Comparison of ENCODE assay signal across 11 cellular contexts in genomic region chr15:59255647-59256380, GRCh38. TPM values are rescaled to one million over a fixed set of nuclear protein-coding genes. Genes with fewer than 3 reads are reported as not detected.
DNase-seq lines count a peak whose midpoint lies in the region; ATAC-seq and TF ChIP-seq lines count a peak whose summit lies in the region.
"Had no signal": no experiment of that assay in that cellular context is flagged by ENCODE, and none has a peak within 500 bp of the region (broad histone marks: within the 10 kb centered on the region; RNA-seq: fewer than 3 reads in every experiment).

No MANE protein-coding gene starts in this region.

- H3K36me3 Mint-ChIP-seq in immature natural killer cell (peaks cover 0 to 3% (median 0%) of the 10 kb centered on the region in 3 donors), nephron progenitor cell (ENCODE audit: low read depth) (peaks cover 10% of the 10 kb centered on the region)

- H3K27me3 Mint-ChIP-seq in immature natural killer cell (ENCODE audit: low read depth in 3 of 3) (peaks cover 0 to 3% (median 0%) of the 10 kb centered on the region in 3 donors), nephron progenitor cell (ENCODE audit: low read depth, poor library complexity) (no peaks in the 10 kb centered on the region)

- H3K4me3 Mint-ChIP-seq in immature natural killer cell (no peak overlapping the region), nephron progenitor cell (no peak overlapping the region)

- ATAC-seq in HG03196 (IDR thresholded peaks at IDR 0.05; ENCODE audit: unreplicated experiment), result no peak
- ATAC-seq in HG03280 (IDR thresholded peaks at IDR 0.05; ENCODE audit: unreplicated experiment), result no peak
- ATAC-seq: Right ventricle myocardium inferior had no signal

- H3K9me3 Mint-ChIP-seq in immature natural killer cell, result no peaks in the 10 kb centered on the region
- H3K9me3 Mint-ChIP-seq in nephron progenitor cell, result no peaks in the 10 kb centered on the region

- TF ChIP-seq CTCF in nephron progenitor cell (IDR thresholded peaks at IDR 0.05), result no peak

- peak overlapping the region in 3 of 6 donors; percentile 3 to 71 (median 11) for H3K27ac Mint-ChIP-seq in immature natural killer cell
- no peak overlapping the region for H3K27ac Mint-ChIP-seq in nephron progenitor cell

- H3K4me1 Mint-ChIP-seq in immature natural killer cell (peaks cover 14 to 18% of the 10 kb centered on the region in 2 donors), nephron progenitor cell (no peaks in the 10 kb centered on the region)

- DNase-seq in stimulated activated CD4-positive, alpha-beta T cell treated with anti-CD3 and anti-CD28 coated beads, Interleukin-1b, Interleukin-23, amount 100 ng/mL, for 48 hours, result peak; percentile 29
- no peak for DNase-seq in stimulated activated CD4-positive, alpha-beta T cell treated with anti-CD3 and anti-CD28 coated beads, Interleukin-4, amount 100 ng/mL, for 1 hour
- DNase-seq in T-helper 2 cell, result peak in 3 of 5 experiments; percentile 9 to 97 (median 22)
- peak; percentile 15 to 43 (median 38) for DNase-seq in immature natural killer cell
- no peak for DNase-seq in nephron progenitor cell
- no peak for DNase-seq in NCI-H1092 (lab: John Stamatoyannopoulos, UW)
- DNase-seq: head of caudate nucleus, NCI-H1417 had no signal

RNA-seq across cellular contexts. Expression of gene LDHAL6B, which starts 49.2 kb away (rescaled TPM):
- polyA plus RNA-seq in immature natural killer cell, result not detected

Comparison
In these comparisons a context has a peak if more than half of its experiments do, and no peak if none do; other contexts are left out.
1. DNase-seq: peak in stimulated activated CD4-positive, alpha-beta T cell treated with anti-CD3 and anti-CD28 coated beads, Interleukin-1b, Interleukin-23, amount 100 ng/mL, for 48 hours (single experiment), T-helper 2 cell (3 of 5) and immature natural killer cell (3 of 3); none in stimulated activated CD4-positive, alpha-beta T cell treated with anti-CD3 and anti-CD28 coated beads, Interleukin-4, amount 100 ng/mL, for 1 hour (single experiment), nephron progenitor cell (single experiment) and NCI-H1092 (single experiment).